Comparison of ENCODE assay signal across 9 cellular contexts in the genomic region with DNA sequence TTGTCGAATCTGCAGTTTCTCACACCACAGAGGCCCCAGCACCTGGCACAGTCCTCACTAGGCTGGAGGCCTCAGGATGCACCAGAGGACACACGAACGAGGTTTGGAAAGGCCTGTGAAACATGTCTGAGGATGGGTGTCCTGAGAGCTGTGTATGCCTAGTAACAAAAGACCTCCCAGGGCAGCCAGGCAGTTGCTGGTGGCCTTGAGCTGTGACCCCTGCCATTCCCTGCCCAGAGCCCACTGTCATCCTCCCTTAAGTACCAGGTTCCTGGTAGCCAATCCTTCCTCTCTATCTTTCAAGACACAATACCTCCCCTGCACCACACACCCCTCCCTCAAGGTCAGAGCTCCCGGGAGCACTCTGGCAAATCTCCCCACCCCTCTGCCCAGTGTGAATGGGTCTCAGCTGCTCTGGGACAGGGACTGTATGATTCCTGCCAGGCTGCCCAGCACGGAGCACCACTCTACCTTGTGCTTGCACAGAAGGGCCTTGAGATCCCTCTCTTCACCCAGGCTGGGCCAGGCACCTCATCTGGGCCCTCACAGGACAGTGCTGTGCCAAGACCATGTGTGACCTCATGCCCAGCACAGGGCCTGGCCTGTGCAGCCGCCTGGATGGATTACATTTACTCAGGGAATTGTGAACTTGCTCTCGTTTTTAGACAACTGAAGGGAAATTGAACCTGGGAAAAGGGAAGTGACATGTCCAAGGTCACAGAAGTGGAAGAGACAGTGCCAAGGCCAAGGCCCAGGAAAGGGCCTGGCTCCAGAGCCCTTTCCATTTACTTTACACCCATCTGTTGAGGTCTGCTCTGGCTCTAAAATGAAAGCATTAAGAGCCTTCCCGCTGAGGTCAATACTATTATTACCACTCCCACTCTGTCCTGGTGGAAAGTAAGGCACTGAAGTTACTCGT. TPM values are rescaled to one million over a fixed set of nuclear protein-coding genes. Genes with fewer than 3 reads are reported as not detected.
DNase-seq lines count a peak whose midpoint lies in the region; ATAC-seq and TF ChIP-seq lines count a peak whose summit lies in the region.
"Had no signal": no experiment of that assay in that cellular context is flagged by ENCODE, and none has a peak within 500 bp of the region (broad histone marks: within the 10 kb centered on the region; RNA-seq: fewer than 3 reads in every experiment).

No MANE protein-coding gene starts in this region.

- H3K9ac ChIP-seq in iPS-20b (ENCODE audit: low read depth, low read length), result peak overlapping the region; percentile 92; the same call in 1 of the 2 replicates
- peak overlapping the region in 1 of 2 donors; percentile 21 for H3K9ac ChIP-seq in stomach smooth muscle (ENCODE audit: low read length in 2 of 2)

- peak overlapping the region; percentile 90; the same call in 1 of the 2 replicates for H3K4me3 ChIP-seq in iPS-20b (ENCODE audit: low read length)
- H3K4me3 ChIP-seq in stomach smooth muscle (ENCODE audit: low read length in 2 of 2), result peak overlapping the region; percentile 74 to 77

- H3K27ac Mint-ChIP-seq in activated CD4-positive, alpha-beta T cell treated with anti-CD3 and anti-CD28 coated beads for 36 hours, result peak overlapping the region; percentile 91
- H3K27ac Mint-ChIP-seq in activated B cell treated with CpG ODN at 0.5 μM for 24 hours, result peak overlapping the region; percentile 95

- peak overlapping the region; percentile 82 for H3K4me3 Mint-ChIP-seq in activated CD4-positive, alpha-beta T cell treated with anti-CD3 and anti-CD28 coated beads for 36 hours
- peak overlapping the region; percentile 91 for H3K4me3 Mint-ChIP-seq in activated B cell treated with CpG ODN at 0.5 μM for 24 hours

- H3K4me1 ChIP-seq in iPS-20b (ENCODE audit: insufficient read depth, low read length), result peaks cover 4% of the 10 kb centered on the region
- peaks cover 47% of the 10 kb centered on the region for H3K4me1 ChIP-seq in stomach smooth muscle (ENCODE audit: control insufficient read depth, insufficient read depth, low read length)

- no peak for TF ChIP-seq CTCF in activated B cell treated with CpG ODN at 0.5 μM for 24 hours (IDR thresholded peaks at IDR 0.05)

- H3K27me3 ChIP-seq in iPS-20b (ENCODE audit: insufficient read depth, low read length) (no peaks in the 10 kb centered on the region), stomach smooth muscle (ENCODE audit: control insufficient read depth in 1 of 2, insufficient read depth in 2 of 2, low read length in 2 of 2) (no peaks in the 10 kb centered on the region)

- intact Hi-C loops in activated CD4-positive, alpha-beta T cell treated with anti-CD3 and anti-CD28 coated beads for 36 hours (cut with DNase I, micrococcal nuclease), result no loop called here
- intact Hi-C loops in activated B cell treated with CpG ODN at 0.5 μM for 24 hours (cut with micrococcal nuclease), result no loop called here

- H3K27me3 Mint-ChIP-seq in activated CD4-positive, alpha-beta T cell treated with anti-CD3 and anti-CD28 coated beads for 36 hours, result no peaks in the 10 kb centered on the region
- H3K27me3 Mint-ChIP-seq in activated B cell treated with CpG ODN at 0.5 μM for 24 hours, result no peaks in the 10 kb centered on the region

- H3K36me3 ChIP-seq in iPS-20b (ENCODE audit: insufficient read depth, low read depth, low read length), result peaks cover 20% of the 10 kb centered on the region; the same call in 1 of the 2 replicates
- no peaks in the 10 kb centered on the region for H3K36me3 ChIP-seq in stomach smooth muscle (ENCODE audit: control insufficient read depth in 2 of 2, insufficient read depth in 2 of 2, low read length in 2 of 2)

- H3K4me1 Mint-ChIP-seq in activated CD4-positive, alpha-beta T cell treated with anti-CD3 and anti-CD28 coated beads for 36 hours, result peaks cover 52% of the 10 kb centered on the region
- peaks cover 59% of the 10 kb centered on the region for H3K4me1 Mint-ChIP-seq in activated B cell treated with CpG ODN at 0.5 μM for 24 hours

- H3K27ac ChIP-seq in iPS-20b (ENCODE audit: low read length) (no peak overlapping the region), stomach smooth muscle (ENCODE audit: low read length) (peak overlapping the region; percentile 70)

- DNase-seq in activated CD4-positive, alpha-beta T cell treated with anti-CD3 and anti-CD28 coated beads for 36 hours, result no peak
- no peak for DNase-seq in activated CD4-positive, alpha-beta T cell treated with anti-CD3 and anti-CD28 coated beads, Interleukin-2, amount 50 U/mL, for 4 hours
- no peak for DNase-seq in activated B cell treated with CpG ODN at 0.5 μM for 24 hours
- no peak for DNase-seq in glomerular visceral epithelial cell (ENCODE audit: extremely low spot score)

- H3K9me3 Mint-ChIP-seq in activated CD4-positive, alpha-beta T cell treated with anti-CD3 and anti-CD28 coated beads for 36 hours (ENCODE audit: low read depth), result no peaks in the 10 kb centered on the region
- H3K9me3 Mint-ChIP-seq in activated B cell treated with CpG ODN at 0.5 μM for 24 hours, result no peaks in the 10 kb centered on the region

- POLR2A ChIA-PET in activated CD4-positive, alpha-beta T cell treated with anti-CD3 and anti-CD28 coated beads for 36 hours (lab: Charles Lee), result no interaction called here
- POLR2A ChIA-PET in activated B cell treated with CpG ODN at 0.5 μM for 24 hours (lab: Charles Lee), result interaction anchor here (0.6 to 2.5 kb wide), 3 partner anchors 8 to 22 kb away, joined by 3 to 51 read pairs (median 4); a partner anchor contains a TSS

- no peak for ATAC-seq in activated CD4-positive, alpha-beta T cell treated with anti-CD3 and anti-CD28 coated beads for 36 hours
- ATAC-seq in activated B cell treated with CpG ODN at 0.5 μM for 24 hours (ENCODE audit: low read depth) (no peak), GM18873 (IDR thresholded peaks at IDR 0.05; ENCODE audit: low FRiP score, unreplicated experiment) (no peak), GM21390 (IDR thresholded peaks at IDR 0.05; ENCODE audit: unreplicated experiment) (no peak)

- H3K36me3 Mint-ChIP-seq in activated CD4-positive, alpha-beta T cell treated with anti-CD3 and anti-CD28 coated beads for 36 hours (ENCODE audit: low read depth), result peaks cover 19% of the 10 kb centered on the region
- H3K36me3 Mint-ChIP-seq in activated B cell treated with CpG ODN at 0.5 μM for 24 hours (ENCODE audit: low read depth), result peaks cover 10% of the 10 kb centered on the region

- H3K9me3 ChIP-seq in iPS-20b (ENCODE audit: insufficient read depth, low read depth, low read length) (no peaks in the 10 kb centered on the region), stomach smooth muscle (ENCODE audit: control insufficient read depth in 2 of 2, low read length in 2 of 2) (no peaks in the 10 kb centered on the region)

- CTCF ChIA-PET in activated CD4-positive, alpha-beta T cell treated with anti-CD3 and anti-CD28 coated beads for 36 hours (lab: Charles Lee), result interaction anchor here (0.6 to 0.7 kb wide), 2 partner anchors 128 to 464 kb away, joined by 3 to 6 read pairs; a partner anchor contains a TSS
- CTCF ChIA-PET in activated B cell treated with CpG ODN at 0.5 μM for 24 hours (lab: Charles Lee), result interaction anchor here (1.5 kb wide), 1 partner anchor 14 kb away, joined by 4 read pairs; no protein-coding TSS in a partner anchor

RNA-seq across cellular contexts. Expression of a gene that starts 2.2 kb away (rescaled TPM):
- total RNA-seq in activated CD4-positive, alpha-beta T cell treated with anti-CD3 and anti-CD28 coated beads for 36 hours, result 10 to 100 TPM; 27.6 to 28.4 TPM
- 40.8 and 42.3 TPM in 2 replicates for total RNA-seq in activated B cell treated with CpG ODN at 0.5 μM for 24 hours

RNA-seq across cellular contexts. Expression of a gene that starts 22.2 kb away (rescaled TPM):
- total RNA-seq in activated CD4-positive, alpha-beta T cell treated with anti-CD3 and anti-CD28 coated beads for 36 hours, result 10 to 100 TPM; 29.2 to 32.2 TPM
- total RNA-seq in activated B cell treated with CpG ODN at 0.5 μM for 24 hours, result 28.1 and 32.1 TPM in 2 replicates

RNA-seq across cellular contexts. Expression of a gene that starts 56.9 kb away (rescaled TPM):
- total RNA-seq in activated CD4-positive, alpha-beta T cell treated with anti-CD3 and anti-CD28 coated beads for 36 hours, result not detected
- total RNA-seq in activated B cell treated with CpG ODN at 0.5 μM for 24 hours, result not detected in 2 replicates
- total RNA-seq: pulmonary artery endothelial cell had no signal
